18 cellular contexts compared by ENCODE assay signal in the genomic region with DNA sequence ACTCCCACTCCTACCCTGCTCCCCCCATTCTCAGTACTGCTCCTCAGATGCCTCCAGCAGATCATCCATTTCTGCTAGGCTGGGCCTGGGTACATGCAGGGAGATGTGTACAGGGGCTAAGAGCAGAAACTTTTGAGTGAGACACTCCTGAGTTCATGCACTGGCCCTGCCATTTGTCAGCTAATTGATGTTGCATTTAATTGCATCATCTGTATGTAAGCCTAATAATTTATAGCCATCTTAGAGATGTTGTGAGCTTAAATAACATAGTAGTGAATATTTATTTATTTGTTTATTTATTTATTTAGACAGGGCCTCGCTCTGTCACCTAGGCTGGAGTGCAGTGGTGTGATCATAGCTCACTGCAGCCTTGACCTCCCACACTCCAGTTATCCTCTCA. TPM values are rescaled to one million over a fixed set of nuclear protein-coding genes. Genes with fewer than 3 reads are reported as not detected.
DNase-seq lines count a peak whose midpoint lies in the region; ATAC-seq and TF ChIP-seq lines count a peak whose summit lies in the region.
"Had no signal": no experiment of that assay in that cellular context is flagged by ENCODE, and none has a peak within 500 bp of the region (broad histone marks: within the 10 kb centered on the region; RNA-seq: fewer than 3 reads in every experiment).

No MANE protein-coding gene starts in this region.

- H3K79me2 ChIP-seq in HCT116 (ENCODE audit: insufficient read depth, low read length), result peaks cover 31% of the 10 kb centered on the region

- peaks cover 40% of the 10 kb centered on the region for H3K36me3 Mint-ChIP-seq in activated CD4-positive, alpha-beta T cell treated with anti-CD3 and anti-CD28 coated beads, Interleukin-2, amount 10 ng/mL, durations not matched to agents 7 days and 5 days (ENCODE audit: low read depth)
- peaks cover 29% of the 10 kb centered on the region for H3K36me3 Mint-ChIP-seq in activated CD4-positive, alpha-beta memory T cell treated with anti-CD3 and anti-CD28 coated beads for 36 hours
- peaks cover 5 to 14% (median 9%) of the 10 kb centered on the region in 3 donors for H3K36me3 Mint-ChIP-seq in naive thymus-derived CD8-positive, alpha-beta T cell

- H3K9me2 ChIP-seq in HCT116 (ENCODE audit: insufficient read depth), result no peaks in the 10 kb centered on the region

- H3K4me2 ChIP-seq in HCT116 (ENCODE audit: low read length), result no peak overlapping the region

- H3K4me1 Mint-ChIP-seq in activated CD4-positive, alpha-beta T cell treated with anti-CD3 and anti-CD28 coated beads, Interleukin-2, amount 10 ng/mL, durations not matched to agents 7 days and 5 days, result peaks cover 85% of the 10 kb centered on the region
- H3K4me1 Mint-ChIP-seq in activated CD4-positive, alpha-beta memory T cell treated with anti-CD3 and anti-CD28 coated beads for 36 hours (ENCODE audit: low read depth), result peaks cover 77% of the 10 kb centered on the region
- peaks cover 41 to 93% (median 84%) of the 10 kb centered on the region in 4 donors for H3K4me1 Mint-ChIP-seq in naive thymus-derived CD8-positive, alpha-beta T cell

- RAD21 ChIA-PET in HCT116 (lab: Charles Lee; ENCODE audit: low non-redundant PET in 1 of 2, low total read pairs in 2 of 2, uncharacterized antibody in 2 of 2, unreplicated experiment in 2 of 2), result no interaction called here

- H4K20me1 ChIP-seq in HCT116 (ENCODE audit: insufficient read depth), result no peaks in the 10 kb centered on the region

- H3K27ac ChIP-seq in HCT116 (ENCODE audit: low read depth, low read length), result no peak overlapping the region
- H3K27ac ChIP-seq: adrenal gland had no signal

- no peak for TF ChIP-seq CTCF in HCT116 (IDR thresholded peaks at IDR 0.05 in 2 of 3, conservative IDR thresholded peaks at IDR 0.05 in 1 of 3; ENCODE audit: borderline replicate concordance in 1 of 3, insufficient read depth in 1 of 3, low read depth in 2 of 3, low read length in 2 of 3)

- no peaks in the 10 kb centered on the region for H3K27me3 Mint-ChIP-seq in activated CD4-positive, alpha-beta T cell treated with anti-CD3 and anti-CD28 coated beads, Interleukin-2, amount 10 ng/mL, durations not matched to agents 7 days and 5 days
- H3K27me3 Mint-ChIP-seq in activated CD4-positive, alpha-beta memory T cell treated with anti-CD3 and anti-CD28 coated beads for 36 hours, result no peaks in the 10 kb centered on the region
- H3K27me3 Mint-ChIP-seq in naive thymus-derived CD8-positive, alpha-beta T cell, result peaks cover 0 to 1% (median 0%) of the 10 kb centered on the region in 5 donors
- H3K27me3 Mint-ChIP-seq: stimulated activated naive CD8-positive, alpha-beta T cell treated with anti-CD3 and anti-CD28 coated beads, Interleukin-15, Interleukin-2, amounts not matched to agents 100 ng/mL and 50 ng/mL, for 24 hours had no signal

- POLR2A ChIA-PET in activated CD4-positive, alpha-beta T cell treated with anti-CD3 and anti-CD28 coated beads, Interleukin-2, amount 10 ng/mL, durations not matched to agents 7 days and 5 days (lab: Charles Lee), result no interaction called here
- POLR2A ChIA-PET in HCT116 (lab: Charles Lee), result interaction anchor here (0.5 to 3.7 kb wide), 3 partner anchors 22 to 579 kb away, joined by 3 to 11 read pairs (median 3); a partner anchor contains a TSS
- POLR2A ChIA-PET in activated CD4-positive, alpha-beta memory T cell treated with anti-CD3 and anti-CD28 coated beads for 36 hours (lab: Charles Lee), result no interaction called here
- POLR2A ChIA-PET in naive thymus-derived CD8-positive, alpha-beta T cell (lab: Charles Lee), result interaction anchor here (0.9 to 1.7 kb wide), 4 partner anchors 10 to 137 kb away, joined by 3 to 6 read pairs (median 4); no protein-coding TSS in a partner anchor

- TF ChIP-seq RAD21 in HCT116 (IDR thresholded peaks at IDR 0.05; ENCODE audit: low read depth), result no peak

- intact Hi-C loops in HCT116 (cut with micrococcal nuclease), result loop anchor here (5.0 kb wide), 1 partner anchor 102 kb away; a partner anchor contains a TSS
- intact Hi-C loops in activated CD4-positive, alpha-beta memory T cell treated with anti-CD3 and anti-CD28 coated beads for 36 hours (cut with micrococcal nuclease), result loop anchor here (10.0 kb wide), 1 partner anchor 551 kb away; no protein-coding TSS in a partner anchor

- CTCF ChIA-PET in activated CD4-positive, alpha-beta T cell treated with anti-CD3 and anti-CD28 coated beads, Interleukin-2, amount 10 ng/mL, durations not matched to agents 7 days and 5 days (lab: Charles Lee), result interaction anchor here (0.6 to 4.8 kb wide), 3 partner anchors 18 to 328 kb away, joined by 3 to 33 read pairs (median 7); no protein-coding TSS in a partner anchor
- CTCF ChIA-PET in HCT116 (lab: Charles Lee), result no interaction called here
- CTCF ChIA-PET in activated CD4-positive, alpha-beta memory T cell treated with anti-CD3 and anti-CD28 coated beads for 36 hours (lab: Charles Lee), result interaction anchor here (3.4 kb wide), 1 partner anchor 22 kb away, joined by 30 read pairs; no protein-coding TSS in a partner anchor

- BruUV-seq in HCT116 (replicated peaks; lab: Mats Ljungman, UMichigan), result no TSS peak

- peaks cover 21 to 52% of the 10 kb centered on the region in 2 experiments for H3K4me1 ChIP-seq in HCT116 (ENCODE audit: control insufficient read depth in 1 of 2, insufficient read depth in 2 of 2, low read length in 2 of 2)

- peak overlapping the region; percentile 96 for H3K27ac Mint-ChIP-seq in activated CD4-positive, alpha-beta T cell treated with anti-CD3 and anti-CD28 coated beads, Interleukin-2, amount 10 ng/mL, durations not matched to agents 7 days and 5 days
- H3K27ac Mint-ChIP-seq in activated CD4-positive, alpha-beta memory T cell treated with anti-CD3 and anti-CD28 coated beads for 36 hours, result peak overlapping the region; percentile 73
- H3K27ac Mint-ChIP-seq in naive thymus-derived CD8-positive, alpha-beta T cell, result peak overlapping the region; percentile 95 to 100 (median 98)

- H3K9ac ChIP-seq in HCT116 (ENCODE audit: low read length), result no peak overlapping the region

- no peak for DNase-seq in activated CD4-positive, alpha-beta T cell treated with anti-CD3 and anti-CD28 coated beads, Interleukin-2, amount 10 ng/mL, durations not matched to agents 7 days and 5 days
- DNase-seq in activated CD4-positive, alpha-beta T cell treated with anti-CD3 and anti-CD28 coated beads for 48 hours, result no peak
- DNase-seq in HCT116 (ENCODE audit: low read depth, low spot score) (no peak), NCI-H1436 (lab: John Stamatoyannopoulos, UW) (no peak), NCI-H2081 (lab: John Stamatoyannopoulos, UW) (no peak)
- no peak for DNase-seq in activated CD4-positive, alpha-beta memory T cell treated with anti-CD3 and anti-CD28 coated beads for 36 hours
- DNase-seq in naive thymus-derived CD8-positive, alpha-beta T cell, result no peak
- DNase-seq: ACHN; adrenal gland; central memory CD4-positive, alpha-beta T cell; foreskin melanocyte; left lung; NCI-H1092 treated with DMSO at 0.1 percent for 48 hours; NCI-H2227 treated with DMSO at 0.1 percent for 48 hours; posterior cingulate gyrus had no signal

- H3K4me3 ChIP-seq in HCT116 (replicated peaks in 1 of 2; ENCODE audit: low read depth in 1 of 2, low read length in 2 of 2), result no peak overlapping the region
- H3K4me3 ChIP-seq: adrenal gland, left lung had no signal

- TF ChIP-seq POLR2A in HCT116 (IDR thresholded peaks at IDR 0.05; ENCODE audit: borderline replicate concordance, extremely low read depth, insufficient read depth, insufficient read length), result no peak

- H3K9me3 Mint-ChIP-seq in activated CD4-positive, alpha-beta T cell treated with anti-CD3 and anti-CD28 coated beads, Interleukin-2, amount 10 ng/mL, durations not matched to agents 7 days and 5 days, result peaks cover 9% of the 10 kb centered on the region
- H3K9me3 Mint-ChIP-seq in activated CD4-positive, alpha-beta memory T cell treated with anti-CD3 and anti-CD28 coated beads for 36 hours, result peaks cover 5% of the 10 kb centered on the region
- peaks cover 0 to 8% (median 3%) of the 10 kb centered on the region in 9 donors for H3K9me3 Mint-ChIP-seq in naive thymus-derived CD8-positive, alpha-beta T cell

- no peak overlapping the region for H2AFZ ChIP-seq in HCT116 (ENCODE audit: low read depth, low read length, poor library complexity, severe bottlenecking)

- H3K27me3 ChIP-seq in HCT116 (ENCODE audit: insufficient read depth, low read length), result no peaks in the 10 kb centered on the region
- H3K27me3 ChIP-seq: adrenal gland, left lung had no signal

- H3K9me3 ChIP-seq in HCT116 (ENCODE audit: control insufficient read depth in 1 of 2, insufficient read depth in 1 of 2, low read depth in 1 of 2, low read length in 2 of 2), result no peaks in the 10 kb centered on the region
- H3K9me3 ChIP-seq: adrenal gland, left lung had no signal

- no peak for ATAC-seq in HCT116
- ATAC-seq in naive thymus-derived CD8-positive, alpha-beta T cell, result no peak
- no peak for ATAC-seq in GM19324 (IDR thresholded peaks at IDR 0.05; ENCODE audit: low FRiP score, unreplicated experiment)
- ATAC-seq: left lung had no signal

- H3K36me3 ChIP-seq in HCT116 (ENCODE audit: control insufficient read depth in 1 of 2, insufficient read depth in 2 of 2, low read length in 2 of 2), result no peaks in the 10 kb centered on the region
- H3K36me3 ChIP-seq: adrenal gland, left lung had no signal

- no peak overlapping the region for H3K4me3 Mint-ChIP-seq in activated CD4-positive, alpha-beta T cell treated with anti-CD3 and anti-CD28 coated beads, Interleukin-2, amount 10 ng/mL, durations not matched to agents 7 days and 5 days
- H3K4me3 Mint-ChIP-seq in activated CD4-positive, alpha-beta memory T cell treated with anti-CD3 and anti-CD28 coated beads for 36 hours, result no peak overlapping the region
- H3K4me3 Mint-ChIP-seq in naive thymus-derived CD8-positive, alpha-beta T cell, result peak overlapping the region in 3 of 10 donors; percentile 10 to 54 (median 38)
- H3K4me3 Mint-ChIP-seq: endodermal cell; stimulated activated naive CD8-positive, alpha-beta T cell treated with anti-CD3 and anti-CD28 coated beads, Interleukin-15, Interleukin-2, amounts not matched to agents 100 ng/mL and 50 ng/mL, for 24 hours had no signal

TF ChIP-seq in HCT116, 20 proteins besides CTCF, POLR2A, EP300 and RAD21:
- TF ChIP-seq JUND (IDR thresholded peaks at IDR 0.05) (no peak), CEBPB (IDR thresholded peaks at IDR 0.05; ENCODE audit: low read depth) (peak; percentile 89)

RNA-seq across cellular contexts. Expression of a gene that starts 4.9 kb away (rescaled TPM):
- 10 to 100 TPM; 73.6 to 77.7 TPM for total RNA-seq in activated CD4-positive, alpha-beta T cell treated with anti-CD3 and anti-CD28 coated beads, Interleukin-2, amount 10 ng/mL, durations not matched to agents 7 days and 5 days
- total RNA-seq in HCT116 (2021; ENCODE audit: unreplicated experiment), result 29.6 TPM
- polyA plus RNA-seq in HCT116 (2012), result 11.8 and 18.1 TPM in 2 replicates
- 10 to 100 TPM; 55.9 to 56.3 TPM for total RNA-seq in activated CD4-positive, alpha-beta memory T cell treated with anti-CD3 and anti-CD28 coated beads for 36 hours
- total RNA-seq in naive thymus-derived CD8-positive, alpha-beta T cell, result 100 to 1,000 TPM; 209 to 212 TPM
- 10 to 100 TPM; 25.0 to 56.5 (median 26.1) TPM for polyA plus RNA-seq in naive thymus-derived CD8-positive, alpha-beta T cell

Comparison
In these comparisons a context has a peak if more than half of its experiments do, and no peak if none do; other contexts are left out.
1. POLR2A ChIA-PET loops: an anchor here in HCT116 (0.5 to 3.7 kb wide) and naive thymus-derived CD8-positive, alpha-beta T cell (0.9 to 1.7 kb wide); none called in activated CD4-positive, alpha-beta T cell treated with anti-CD3 and anti-CD28 coated beads, Interleukin-2, amount 10 ng/mL, durations not matched to agents 7 days and 5 days and activated CD4-positive, alpha-beta memory T cell treated with anti-CD3 and anti-CD28 coated beads for 36 hours.